Comparison of ENCODE assay signal across 5 cellular contexts in the genomic region with DNA sequence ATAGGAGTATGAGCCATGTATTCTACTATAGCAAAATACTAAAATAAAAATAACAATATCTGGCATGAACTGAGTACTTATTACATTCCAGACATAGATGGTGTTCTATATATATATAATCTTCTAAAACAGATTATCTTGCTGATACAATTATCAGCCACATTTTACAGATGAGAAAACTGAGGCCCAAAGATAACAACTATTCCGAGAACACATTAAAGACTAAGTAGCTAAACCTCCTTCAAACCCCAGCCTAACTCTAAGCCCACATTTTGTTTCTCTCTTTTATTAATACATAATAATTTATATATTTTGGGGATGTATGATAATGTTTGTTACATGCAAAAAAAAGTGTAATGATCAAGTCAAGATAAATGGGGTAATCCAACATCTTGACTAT.
"Had no signal": no experiment of that assay in that cellular context is flagged by ENCODE, and none has a peak within 500 bp of the region (broad histone marks: within the 10 kb centered on the region; RNA-seq: fewer than 3 reads in every experiment).

No MANE protein-coding gene starts in this region.

- H3K9ac ChIP-seq: KMS-11 had no signal

- FAIRE-seq: HTR-8/SVneo had no signal

- H3K27ac ChIP-seq: HL-60, KMS-11 had no signal

- DNase-seq: IMR-90, KG1 had no signal

- H3K4me2 ChIP-seq: KMS-11 had no signal
